In the genomic region with DNA sequence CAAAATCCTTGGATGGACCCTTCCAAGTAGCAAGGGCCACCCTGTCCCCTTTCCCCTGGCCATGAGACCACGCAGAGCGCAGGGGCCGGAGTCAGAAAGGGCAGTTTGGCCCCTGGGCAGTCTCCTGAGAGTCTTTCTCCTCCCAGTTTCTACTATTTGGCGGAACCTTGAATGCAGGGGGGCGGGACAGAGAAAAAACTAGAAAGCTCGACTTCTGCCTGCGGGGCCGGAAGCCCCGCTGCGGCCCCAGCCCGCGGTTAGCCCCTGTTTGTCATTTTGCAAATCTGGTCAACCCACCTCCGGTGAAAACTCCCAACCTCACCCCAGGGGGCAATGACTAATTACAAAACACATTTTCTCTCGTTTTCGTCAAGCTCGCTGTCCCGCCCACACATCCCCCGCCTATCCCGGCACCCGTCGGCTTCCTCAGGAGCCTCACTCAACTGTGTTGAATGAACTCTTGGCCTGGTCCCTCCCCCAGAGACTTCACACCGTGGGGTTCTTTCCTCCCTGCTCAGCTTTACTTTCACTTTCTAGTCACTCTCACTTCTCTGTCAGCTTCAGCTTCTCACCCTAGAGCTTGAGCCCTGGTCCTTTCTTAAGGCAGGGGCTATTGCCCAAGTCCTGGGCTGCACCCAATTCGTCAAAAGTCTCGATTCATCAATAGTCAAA, we compare ENCODE assay signal across 1 cellular context.
TF ChIP-seq lines count a peak whose summit lies in the region.

No MANE protein-coding gene starts in this region.

TF ChIP-seq in K562, 482 proteins besides CTCF, POLR2A, EP300 and RAD21 (continued from another document and continues in another):
- TF ChIP-seq, protein P1, sequence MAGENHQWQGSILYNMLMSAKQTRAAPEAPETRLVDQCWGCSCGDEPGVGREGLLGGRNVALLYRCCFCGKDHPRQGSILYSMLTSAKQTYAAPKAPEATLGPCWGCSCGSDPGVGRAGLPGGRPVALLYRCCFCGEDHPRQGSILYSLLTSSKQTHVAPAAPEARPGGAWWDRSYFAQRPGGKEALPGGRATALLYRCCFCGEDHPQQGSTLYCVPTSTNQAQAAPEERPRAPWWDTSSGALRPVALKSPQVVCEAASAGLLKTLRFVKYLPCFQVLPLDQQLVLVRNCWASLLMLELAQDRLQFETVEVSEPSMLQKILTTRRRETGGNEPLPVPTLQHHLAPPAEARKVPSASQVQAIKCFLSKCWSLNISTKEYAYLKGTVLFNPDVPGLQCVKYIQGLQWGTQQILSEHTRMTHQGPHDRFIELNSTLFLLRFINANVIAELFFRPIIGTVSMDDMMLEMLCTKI (IDR thresholded peaks at IDR 0.05; ENCODE audit: partially characterized antibody) = no peak
- TF ChIP-seq GTF2A2 (tag; IDR thresholded peaks at IDR 0.05) (no peak), KDM1A (IDR thresholded peaks at IDR 0.05) (peak; percentile 95 to 96), CCAR2 (IDR thresholded peaks at IDR 0.05; ENCODE audit: low read depth, low read length) (no peak), GATAD2A (IDR thresholded peaks at IDR 0.05) (no peak), MCM3 (IDR thresholded peaks at IDR 0.05) (no peak), CHD1 (IDR thresholded peaks at IDR 0.05; ENCODE audit: low read length) (no peak), ZKSCAN3 (CRISPR knock-in tag; IDR thresholded peaks at IDR 0.05) (no peak), XRCC5 (IDR thresholded peaks at IDR 0.05; ENCODE audit: low read depth, low read length) (no peak), SOX6 (IDR thresholded peaks at IDR 0.05) (peak; percentile 14; the same call in 1 of the 2 replicates), FOXK2 (conservative IDR thresholded peaks at IDR 0.05 in 1 of 2, IDR thresholded peaks at IDR 0.05 in 1 of 2; ENCODE audit: low read depth in 2 of 2) (peak in 1 of 2 experiments; percentile 43; a peak in 1 of 4 replicates), SIX5 (IDR thresholded peaks at IDR 0.05; ENCODE audit: borderline replicate concordance in 1 of 2, insufficient read depth in 1 of 2, low read depth in 1 of 2, low read length in 2 of 2) (no peak), ZNF436 (CRISPR knock-in tag; IDR thresholded peaks at IDR 0.05) (no peak), ZNF431 (CRISPR knock-in tag; IDR thresholded peaks at IDR 0.05) (no peak), PHB (CRISPR knock-in tag; IDR thresholded peaks at IDR 0.05) (no peak), ZNF311 (CRISPR knock-in tag; IDR thresholded peaks at IDR 0.05) (no peak), RBM15 (IDR thresholded peaks at IDR 0.05; ENCODE audit: insufficient read depth, low read length) (no peak), NR2C1 (IDR thresholded peaks at IDR 0.05) (no peak), NR2C1 (tag; IDR thresholded peaks at IDR 0.05) (no peak; the same call in 1 of the 2 replicates), LEF1 (IDR thresholded peaks at IDR 0.05) (peak; percentile 78), ELF1 (tag; IDR thresholded peaks at IDR 0.05) (no peak), KDM2B (CRISPR knock-in tag; IDR thresholded peaks at IDR 0.05) (no peak), NR3C1 (CRISPR knock-in tag; IDR thresholded peaks at IDR 0.05) (no peak), ZBTB1 (CRISPR knock-in tag; IDR thresholded peaks at IDR 0.05; ENCODE audit: borderline replicate concordance, low read depth) (no peak), TFAM (CRISPR knock-in tag; conservative IDR thresholded peaks at IDR 0.05) (no peak), NFE2L1 (tag; IDR thresholded peaks at IDR 0.05; ENCODE audit: borderline replicate concordance, low read depth) (no peak), HMG20A (CRISPR knock-in tag; conservative IDR thresholded peaks at IDR 0.05) (no peak)
- TF ChIP-seq, protein P2, sequence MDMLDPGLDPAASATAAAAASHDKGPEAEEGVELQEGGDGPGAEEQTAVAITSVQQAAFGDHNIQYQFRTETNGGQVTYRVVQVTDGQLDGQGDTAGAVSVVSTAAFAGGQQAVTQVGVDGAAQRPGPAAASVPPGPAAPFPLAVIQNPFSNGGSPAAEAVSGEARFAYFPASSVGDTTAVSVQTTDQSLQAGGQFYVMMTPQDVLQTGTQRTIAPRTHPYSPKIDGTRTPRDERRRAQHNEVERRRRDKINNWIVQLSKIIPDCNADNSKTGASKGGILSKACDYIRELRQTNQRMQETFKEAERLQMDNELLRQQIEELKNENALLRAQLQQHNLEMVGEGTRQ (CRISPR knock-in tag; IDR thresholded peaks at IDR 0.05) = no peak
- TF ChIP-seq, protein P3, sequence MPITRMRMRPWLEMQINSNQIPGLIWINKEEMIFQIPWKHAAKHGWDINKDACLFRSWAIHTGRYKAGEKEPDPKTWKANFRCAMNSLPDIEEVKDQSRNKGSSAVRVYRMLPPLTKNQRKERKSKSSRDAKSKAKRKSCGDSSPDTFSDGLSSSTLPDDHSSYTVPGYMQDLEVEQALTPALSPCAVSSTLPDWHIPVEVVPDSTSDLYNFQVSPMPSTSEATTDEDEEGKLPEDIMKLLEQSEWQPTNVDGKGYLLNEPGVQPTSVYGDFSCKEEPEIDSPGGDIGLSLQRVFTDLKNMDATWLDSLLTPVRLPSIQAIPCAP (CRISPR knock-in tag; IDR thresholded peaks at IDR 0.05; ENCODE audit: borderline replicate concordance) = no peak
- TF ChIP-seq, protein P4, sequence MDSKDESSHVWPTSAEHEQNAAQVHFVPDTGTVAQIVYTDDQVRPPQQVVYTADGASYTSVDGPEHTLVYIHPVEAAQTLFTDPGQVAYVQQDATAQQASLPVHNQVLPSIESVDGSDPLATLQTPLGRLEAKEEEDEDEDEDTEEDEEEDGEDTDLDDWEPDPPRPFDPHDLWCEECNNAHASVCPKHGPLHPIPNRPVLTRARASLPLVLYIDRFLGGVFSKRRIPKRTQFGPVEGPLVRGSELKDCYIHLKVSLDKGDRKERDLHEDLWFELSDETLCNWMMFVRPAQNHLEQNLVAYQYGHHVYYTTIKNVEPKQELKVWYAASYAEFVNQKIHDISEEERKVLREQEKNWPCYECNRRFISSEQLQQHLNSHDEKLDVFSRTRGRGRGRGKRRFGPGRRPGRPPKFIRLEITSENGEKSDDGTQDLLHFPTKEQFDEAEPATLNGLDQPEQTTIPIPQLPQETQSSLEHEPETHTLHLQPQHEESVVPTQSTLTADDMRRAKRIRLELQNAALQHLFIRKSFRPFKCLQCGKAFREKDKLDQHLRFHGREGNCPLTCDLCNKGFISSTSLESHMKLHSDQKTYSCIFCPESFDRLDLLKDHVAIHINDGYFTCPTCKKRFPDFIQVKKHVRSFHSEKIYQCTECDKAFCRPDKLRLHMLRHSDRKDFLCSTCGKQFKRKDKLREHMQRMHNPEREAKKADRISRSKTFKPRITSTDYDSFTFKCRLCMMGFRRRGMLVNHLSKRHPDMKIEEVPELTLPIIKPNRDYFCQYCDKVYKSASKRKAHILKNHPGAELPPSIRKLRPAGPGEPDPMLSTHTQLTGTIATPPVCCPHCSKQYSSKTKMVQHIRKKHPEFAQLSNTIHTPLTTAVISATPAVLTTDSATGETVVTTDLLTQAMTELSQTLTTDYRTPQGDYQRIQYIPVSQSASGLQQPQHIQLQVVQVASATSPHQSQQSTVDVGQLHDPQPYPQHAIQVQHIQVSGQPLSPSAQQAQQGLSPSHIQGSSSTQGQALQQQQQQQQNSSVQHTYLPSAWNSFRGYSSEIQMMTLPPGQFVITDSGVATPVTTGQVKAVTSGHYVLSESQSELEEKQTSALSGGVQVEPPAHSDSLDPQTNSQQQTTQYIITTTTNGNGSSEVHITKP (IDR thresholded peaks at IDR 0.05; ENCODE audit: partially characterized antibody) = no peak
- TF ChIP-seq, protein P5, sequence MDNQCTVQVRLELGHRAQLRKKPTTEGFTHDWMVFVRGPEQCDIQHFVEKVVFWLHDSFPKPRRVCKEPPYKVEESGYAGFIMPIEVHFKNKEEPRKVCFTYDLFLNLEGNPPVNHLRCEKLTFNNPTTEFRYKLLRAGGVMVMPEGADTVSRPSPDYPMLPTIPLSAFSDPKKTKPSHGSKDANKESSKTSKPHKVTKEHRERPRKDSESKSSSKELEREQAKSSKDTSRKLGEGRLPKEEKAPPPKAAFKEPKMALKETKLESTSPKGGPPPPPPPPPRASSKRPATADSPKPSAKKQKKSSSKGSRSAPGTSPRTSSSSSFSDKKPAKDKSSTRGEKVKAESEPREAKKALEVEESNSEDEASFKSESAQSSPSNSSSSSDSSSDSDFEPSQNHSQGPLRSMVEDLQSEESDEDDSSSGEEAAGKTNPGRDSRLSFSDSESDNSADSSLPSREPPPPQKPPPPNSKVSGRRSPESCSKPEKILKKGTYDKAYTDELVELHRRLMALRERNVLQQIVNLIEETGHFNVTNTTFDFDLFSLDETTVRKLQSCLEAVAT (IDR thresholded peaks at IDR 0.05) = 0 out of 4 replicates have a peak, but pooled peaks of 1 of the 2 experiments have one; percentile 62
- TF ChIP-seq, protein P6, sequence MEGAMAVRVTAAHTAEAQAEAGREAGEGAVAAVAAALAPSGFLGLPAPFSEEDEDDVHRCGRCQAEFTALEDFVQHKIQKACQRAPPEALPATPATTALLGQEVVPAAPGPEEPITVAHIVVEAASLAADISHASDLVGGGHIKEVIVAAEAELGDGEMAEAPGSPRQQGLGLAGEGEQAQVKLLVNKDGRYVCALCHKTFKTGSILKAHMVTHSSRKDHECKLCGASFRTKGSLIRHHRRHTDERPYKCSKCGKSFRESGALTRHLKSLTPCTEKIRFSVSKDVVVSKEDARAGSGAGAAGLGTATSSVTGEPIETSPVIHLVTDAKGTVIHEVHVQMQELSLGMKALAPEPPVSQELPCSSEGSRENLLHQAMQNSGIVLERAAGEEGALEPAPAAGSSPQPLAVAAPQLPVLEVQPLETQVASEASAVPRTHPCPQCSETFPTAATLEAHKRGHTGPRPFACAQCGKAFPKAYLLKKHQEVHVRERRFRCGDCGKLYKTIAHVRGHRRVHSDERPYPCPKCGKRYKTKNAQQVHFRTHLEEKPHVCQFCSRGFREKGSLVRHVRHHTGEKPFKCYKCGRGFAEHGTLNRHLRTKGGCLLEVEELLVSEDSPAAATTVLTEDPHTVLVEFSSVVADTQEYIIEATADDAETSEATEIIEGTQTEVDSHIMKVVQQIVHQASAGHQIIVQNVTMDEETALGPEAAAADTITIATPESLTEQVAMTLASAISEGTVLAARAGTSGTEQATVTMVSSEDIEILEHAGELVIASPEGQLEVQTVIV (CRISPR knock-in tag; IDR thresholded peaks at IDR 0.05; ENCODE audit: borderline replicate concordance) = no peak
- TF ChIP-seq, protein P7, sequence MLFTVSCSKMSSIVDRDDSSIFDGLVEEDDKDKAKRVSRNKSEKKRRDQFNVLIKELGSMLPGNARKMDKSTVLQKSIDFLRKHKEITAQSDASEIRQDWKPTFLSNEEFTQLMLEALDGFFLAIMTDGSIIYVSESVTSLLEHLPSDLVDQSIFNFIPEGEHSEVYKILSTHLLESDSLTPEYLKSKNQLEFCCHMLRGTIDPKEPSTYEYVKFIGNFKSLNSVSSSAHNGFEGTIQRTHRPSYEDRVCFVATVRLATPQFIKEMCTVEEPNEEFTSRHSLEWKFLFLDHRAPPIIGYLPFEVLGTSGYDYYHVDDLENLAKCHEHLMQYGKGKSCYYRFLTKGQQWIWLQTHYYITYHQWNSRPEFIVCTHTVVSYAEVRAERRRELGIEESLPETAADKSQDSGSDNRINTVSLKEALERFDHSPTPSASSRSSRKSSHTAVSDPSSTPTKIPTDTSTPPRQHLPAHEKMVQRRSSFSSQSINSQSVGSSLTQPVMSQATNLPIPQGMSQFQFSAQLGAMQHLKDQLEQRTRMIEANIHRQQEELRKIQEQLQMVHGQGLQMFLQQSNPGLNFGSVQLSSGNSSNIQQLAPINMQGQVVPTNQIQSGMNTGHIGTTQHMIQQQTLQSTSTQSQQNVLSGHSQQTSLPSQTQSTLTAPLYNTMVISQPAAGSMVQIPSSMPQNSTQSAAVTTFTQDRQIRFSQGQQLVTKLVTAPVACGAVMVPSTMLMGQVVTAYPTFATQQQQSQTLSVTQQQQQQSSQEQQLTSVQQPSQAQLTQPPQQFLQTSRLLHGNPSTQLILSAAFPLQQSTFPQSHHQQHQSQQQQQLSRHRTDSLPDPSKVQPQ (CRISPR knock-in tag; IDR thresholded peaks at IDR 0.05; ENCODE audit: borderline replicate concordance) = no peak
- TF ChIP-seq, protein P8, sequence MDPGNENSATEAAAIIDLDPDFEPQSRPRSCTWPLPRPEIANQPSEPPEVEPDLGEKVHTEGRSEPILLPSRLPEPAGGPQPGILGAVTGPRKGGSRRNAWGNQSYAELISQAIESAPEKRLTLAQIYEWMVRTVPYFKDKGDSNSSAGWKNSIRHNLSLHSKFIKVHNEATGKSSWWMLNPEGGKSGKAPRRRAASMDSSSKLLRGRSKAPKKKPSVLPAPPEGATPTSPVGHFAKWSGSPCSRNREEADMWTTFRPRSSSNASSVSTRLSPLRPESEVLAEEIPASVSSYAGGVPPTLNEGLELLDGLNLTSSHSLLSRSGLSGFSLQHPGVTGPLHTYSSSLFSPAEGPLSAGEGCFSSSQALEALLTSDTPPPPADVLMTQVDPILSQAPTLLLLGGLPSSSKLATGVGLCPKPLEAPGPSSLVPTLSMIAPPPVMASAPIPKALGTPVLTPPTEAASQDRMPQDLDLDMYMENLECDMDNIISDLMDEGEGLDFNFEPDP (CRISPR knock-in tag; IDR thresholded peaks at IDR 0.05) = no peak
- TF ChIP-seq, protein P9, sequence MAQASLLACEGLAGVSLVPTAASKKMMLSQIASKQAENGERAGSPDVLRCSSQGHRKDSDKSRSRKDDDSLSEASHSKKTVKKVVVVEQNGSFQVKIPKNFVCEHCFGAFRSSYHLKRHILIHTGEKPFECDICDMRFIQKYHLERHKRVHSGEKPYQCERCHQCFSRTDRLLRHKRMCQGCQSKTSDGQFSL (CRISPR knock-in tag; IDR thresholded peaks at IDR 0.05) = no peak
- TF ChIP-seq, protein P9 (tag; IDR thresholded peaks at IDR 0.05) = no peak
- TF ChIP-seq, protein P10, sequence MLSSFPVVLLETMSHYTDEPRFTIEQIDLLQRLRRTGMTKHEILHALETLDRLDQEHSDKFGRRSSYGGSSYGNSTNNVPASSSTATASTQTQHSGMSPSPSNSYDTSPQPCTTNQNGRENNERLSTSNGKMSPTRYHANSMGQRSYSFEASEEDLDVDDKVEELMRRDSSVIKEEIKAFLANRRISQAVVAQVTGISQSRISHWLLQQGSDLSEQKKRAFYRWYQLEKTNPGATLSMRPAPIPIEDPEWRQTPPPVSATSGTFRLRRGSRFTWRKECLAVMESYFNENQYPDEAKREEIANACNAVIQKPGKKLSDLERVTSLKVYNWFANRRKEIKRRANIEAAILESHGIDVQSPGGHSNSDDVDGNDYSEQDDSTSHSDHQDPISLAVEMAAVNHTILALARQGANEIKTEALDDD (IDR thresholded peaks at IDR 0.05) = peak; percentile 85
- TF ChIP-seq, protein P11, sequence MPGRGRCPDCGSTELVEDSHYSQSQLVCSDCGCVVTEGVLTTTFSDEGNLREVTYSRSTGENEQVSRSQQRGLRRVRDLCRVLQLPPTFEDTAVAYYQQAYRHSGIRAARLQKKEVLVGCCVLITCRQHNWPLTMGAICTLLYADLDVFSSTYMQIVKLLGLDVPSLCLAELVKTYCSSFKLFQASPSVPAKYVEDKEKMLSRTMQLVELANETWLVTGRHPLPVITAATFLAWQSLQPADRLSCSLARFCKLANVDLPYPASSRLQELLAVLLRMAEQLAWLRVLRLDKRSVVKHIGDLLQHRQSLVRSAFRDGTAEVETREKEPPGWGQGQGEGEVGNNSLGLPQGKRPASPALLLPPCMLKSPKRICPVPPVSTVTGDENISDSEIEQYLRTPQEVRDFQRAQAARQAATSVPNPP (IDR thresholded peaks at IDR 0.05; ENCODE audit: borderline replicate concordance, insufficient read depth, insufficient read length) = no peak
